Comparison of ENCODE assay signal across 16 cellular contexts in the genomic region with DNA sequence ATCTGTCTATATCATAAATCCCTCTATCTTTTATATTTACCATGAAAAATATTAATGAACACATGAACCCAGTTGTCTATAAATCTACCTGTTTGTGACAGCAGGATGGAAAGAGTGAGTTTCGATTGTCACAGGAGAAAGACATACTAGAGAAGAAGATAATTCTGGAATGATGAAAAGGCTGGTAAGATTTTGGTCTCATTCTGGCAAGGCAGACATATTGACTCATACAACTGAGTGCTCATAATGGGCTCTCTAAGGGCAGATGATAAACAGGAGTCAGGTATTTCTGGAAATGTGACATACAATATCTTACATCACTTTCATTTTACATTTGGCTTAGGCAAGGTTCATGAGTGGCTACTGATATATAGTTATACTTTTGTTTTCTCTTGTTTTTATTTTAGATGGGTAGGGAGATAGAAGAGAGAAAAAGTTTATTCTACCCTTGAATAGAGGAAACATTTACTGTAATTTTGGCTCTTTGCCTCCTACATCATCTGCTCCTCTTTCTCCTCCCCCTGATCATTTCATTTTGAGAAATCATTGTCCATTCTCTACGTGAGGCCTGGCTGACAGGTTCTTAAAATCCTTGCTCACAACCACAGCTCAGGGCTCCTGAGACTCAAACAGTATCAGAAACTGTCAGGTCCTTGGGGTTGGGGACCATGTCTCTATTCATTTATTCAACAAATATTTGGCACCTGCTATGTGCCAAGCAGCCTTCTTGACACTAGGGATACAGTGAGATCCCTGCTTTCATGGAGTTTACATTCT. TPM values are rescaled to one million over a fixed set of nuclear protein-coding genes. Genes with fewer than 3 reads are reported as not detected.
DNase-seq lines count a peak whose midpoint lies in the region; ATAC-seq and TF ChIP-seq lines count a peak whose summit lies in the region.
"Had no signal": no experiment of that assay in that cellular context is flagged by ENCODE, and none has a peak within 500 bp of the region (broad histone marks: within the 10 kb centered on the region; RNA-seq: fewer than 3 reads in every experiment).

No MANE protein-coding gene starts in this region.

- no peak overlapping the region for H3K23ac ChIP-seq in mesendoderm (ENCODE audit: low read length)

- no peak overlapping the region for H2BK5ac ChIP-seq in mesendoderm (ENCODE audit: low read length)

- H3K56ac ChIP-seq in mesendoderm (ENCODE audit: low read length): no peak overlapping the region

- H3K36me3 ChIP-seq in breast epithelium: no peaks in the 10 kb centered on the region
- H3K36me3 ChIP-seq in RWPE2 (ENCODE audit: low read depth): no peaks in the 10 kb centered on the region
- no peaks in the 10 kb centered on the region for H3K36me3 ChIP-seq in mesendoderm (ENCODE audit: control insufficient read depth, insufficient read depth, low read length)
- H3K36me3 ChIP-seq: BE2C, tibial artery had no signal

- no peak overlapping the region for H3K18ac ChIP-seq in mesendoderm (ENCODE audit: low read length)

- H3K4me2 ChIP-seq in mesendoderm (ENCODE audit: low read length): no peak overlapping the region

- H3K9me3 Mint-ChIP-seq in MCF 10A (ENCODE audit: unreplicated experiment): no peaks in the 10 kb centered on the region
- H3K9me3 Mint-ChIP-seq in stimulated activated effector memory CD8-positive, alpha-beta T cell treated with anti-CD3 and anti-CD28 coated beads, Interleukin-12 subunit alpha, Interleukin-12 subunit beta, amount 100 ng/mL, for 72 hours: no peaks in the 10 kb centered on the region
- H3K9me3 Mint-ChIP-seq: activated naive CD8-positive, alpha-beta T cell treated with anti-CD3 and anti-CD28 coated beads for 36 hours; nephron progenitor cell had no signal

- no peak overlapping the region for H2AK5ac ChIP-seq in mesendoderm (ENCODE audit: low read length)

- no TSS peak for BruUV-seq in MCF 10A (replicated peaks; lab: Mats Ljungman, UMichigan)

- DNase-seq in MCF 10A (ENCODE audit: unreplicated experiment) (no peak), breast epithelium (ENCODE audit: low spot score in 2 of 2) (no peak), RWPE2 (ENCODE audit: low spot score) (no peak), retina (no peak), DMS 273 (lab: John Stamatoyannopoulos, UW; ENCODE audit: unreplicated experiment) (no peak), mesendoderm (no peak)
- no peak for DNase-seq in stimulated activated effector memory CD8-positive, alpha-beta T cell treated with anti-CD3 and anti-CD28 coated beads, Interleukin-12 subunit alpha, Interleukin-12 subunit beta, amount 100 ng/mL, for 72 hours (ENCODE audit: low spot score in 2 of 2)
- DNase-seq: activated naive CD8-positive, alpha-beta T cell treated with anti-CD3 and anti-CD28 coated beads for 36 hours; BE2C; effector memory CD4-positive, alpha-beta T cell; foreskin fibroblast; NCI-H446 treated with DMSO at 0.1 percent for 48 hours; nephron progenitor cell; tibial artery had no signal

- H3K4me3 ChIP-seq in breast epithelium (no peak overlapping the region), RWPE2 (ENCODE audit: severe bottlenecking) (no peak overlapping the region), mesendoderm (ENCODE audit: low read length) (no peak overlapping the region)
- H3K4me3 ChIP-seq: tibial artery had no signal

- H3K27ac ChIP-seq in breast epithelium (no peak overlapping the region), RWPE2 (ENCODE audit: poor library complexity, severe bottlenecking) (no peak overlapping the region), mesendoderm (ENCODE audit: low read depth, low read length) (no peak overlapping the region)
- H3K27ac ChIP-seq: tibial artery had no signal

- CTCF ChIA-PET in MCF 10A (lab: Yijun Ruan, JAX): interaction anchor here (0.7 to 0.8 kb wide), 2 partner anchors 15 to 30 kb away, joined by 3 to 6 read pairs; no protein-coding TSS in a partner anchor

- H3K9ac ChIP-seq in mesendoderm (ENCODE audit: low read length): no peak overlapping the region

- no peak overlapping the region for H2BK120ac ChIP-seq in mesendoderm (ENCODE audit: low read depth, low read length)

- intact Hi-C loops in MCF 10A (cut with micrococcal nuclease): no loop called here
- intact Hi-C loops in breast epithelium (cut with DNase I; ENCODE audit: low total_unique reads): no loop called here

- no peaks in the 10 kb centered on the region for H3K27me3 ChIP-seq in breast epithelium
- H3K27me3 ChIP-seq in RWPE2 (ENCODE audit: insufficient read depth, poor library complexity, severe bottlenecking): no peaks in the 10 kb centered on the region
- no peaks in the 10 kb centered on the region for H3K27me3 ChIP-seq in mesendoderm (ENCODE audit: insufficient read depth, low read length, poor library complexity)
- H3K27me3 ChIP-seq: tibial artery had no signal

- no peaks in the 10 kb centered on the region for H3K79me1 ChIP-seq in mesendoderm (ENCODE audit: low read length)

- no peaks in the 10 kb centered on the region for H3K79me2 ChIP-seq in mesendoderm (ENCODE audit: control insufficient read depth, insufficient read depth, low read length)

- no peak overlapping the region for H4K5ac ChIP-seq in mesendoderm (ENCODE audit: low read length)

- peak; percentile 38 for ATAC-seq in HG02852 (IDR thresholded peaks at IDR 0.05; ENCODE audit: unreplicated experiment)
- peak; percentile 38; the same call in 1 of the 3 replicates for ATAC-seq in RWPE2 (ENCODE audit: low read depth)
- peak; percentile 85 for ATAC-seq in stimulated activated effector memory CD8-positive, alpha-beta T cell treated with anti-CD3 and anti-CD28 coated beads, Interleukin-12 subunit alpha, Interleukin-12 subunit beta, amount 100 ng/mL, for 72 hours

- no peak for TF ChIP-seq POLR2A in breast epithelium (IDR thresholded peaks at IDR 0.05)

- H3K27ac Mint-ChIP-seq in MCF 10A (ENCODE audit: low read depth, unreplicated experiment): peak overlapping the region; percentile 50
- H3K27ac Mint-ChIP-seq in stimulated activated effector memory CD8-positive, alpha-beta T cell treated with anti-CD3 and anti-CD28 coated beads, Interleukin-12 subunit alpha, Interleukin-12 subunit beta, amount 100 ng/mL, for 72 hours: no peak overlapping the region
- H3K27ac Mint-ChIP-seq: activated naive CD8-positive, alpha-beta T cell treated with anti-CD3 and anti-CD28 coated beads for 36 hours; nephron progenitor cell had no signal

- no CpG with 5 or more reads among the region's 2 CpGs for WGBS in mesendoderm (ENCODE audit: extremely low coverage, insufficient coverage, low lambda C conversion rate)

- peaks cover 12% of the 10 kb centered on the region for H3K4me1 Mint-ChIP-seq in MCF 10A (ENCODE audit: insufficient read depth, unreplicated experiment)
- H3K4me1 Mint-ChIP-seq in stimulated activated effector memory CD8-positive, alpha-beta T cell treated with anti-CD3 and anti-CD28 coated beads, Interleukin-12 subunit alpha, Interleukin-12 subunit beta, amount 100 ng/mL, for 72 hours: no peaks in the 10 kb centered on the region
- H3K4me1 Mint-ChIP-seq: nephron progenitor cell had no signal

- H4K8ac ChIP-seq in mesendoderm (ENCODE audit: low read depth, low read length): no peak overlapping the region

- H3K4ac ChIP-seq in mesendoderm (ENCODE audit: low read depth, low read length): no peak overlapping the region

- H3K4me3 Mint-ChIP-seq in MCF 10A (ENCODE audit: unreplicated experiment): no peak overlapping the region
- H3K4me3 Mint-ChIP-seq in stimulated activated effector memory CD8-positive, alpha-beta T cell treated with anti-CD3 and anti-CD28 coated beads, Interleukin-12 subunit alpha, Interleukin-12 subunit beta, amount 100 ng/mL, for 72 hours: no peak overlapping the region
- H3K4me3 Mint-ChIP-seq: activated naive CD8-positive, alpha-beta T cell treated with anti-CD3 and anti-CD28 coated beads for 36 hours; nephron progenitor cell had no signal

- H3K27me3 Mint-ChIP-seq in MCF 10A (ENCODE audit: insufficient read depth, unreplicated experiment): no peaks in the 10 kb centered on the region

- H3K9me3 ChIP-seq in breast epithelium (no peaks in the 10 kb centered on the region), RWPE2 (ENCODE audit: severe bottlenecking) (no peaks in the 10 kb centered on the region)
- H3K9me3 ChIP-seq: BE2C, tibial artery had no signal

- POLR2A ChIA-PET in MCF 10A (lab: Yijun Ruan, JAX): interaction anchor here (2.2 kb wide), 1 partner anchor 13 kb away, joined by 7 read pairs; no protein-coding TSS in a partner anchor

- TF ChIP-seq CTCF in MCF 10A (IDR thresholded peaks at IDR 0.05; ENCODE audit: unreplicated experiment) (no peak), breast epithelium (IDR thresholded peaks at IDR 0.05) (no peak), RWPE2 (IDR thresholded peaks at IDR 0.05; ENCODE audit: poor library complexity, severe bottlenecking) (no peak)

- H3K4me1 ChIP-seq in breast epithelium: no peaks in the 10 kb centered on the region
- no peaks in the 10 kb centered on the region for H3K4me1 ChIP-seq in RWPE2 (ENCODE audit: insufficient read depth, poor library complexity, severe bottlenecking)
- no peaks in the 10 kb centered on the region for H3K4me1 ChIP-seq in mesendoderm (ENCODE audit: control insufficient read depth, low read depth, low read length)
- H3K4me1 ChIP-seq: BE2C, tibial artery had no signal

- no peak overlapping the region for H2BK15ac ChIP-seq in mesendoderm (replicated peaks; ENCODE audit: low read depth)

- no peaks in the 10 kb centered on the region for H3K36me3 Mint-ChIP-seq in MCF 10A (ENCODE audit: insufficient read depth, unreplicated experiment)
- no peaks in the 10 kb centered on the region for H3K36me3 Mint-ChIP-seq in stimulated activated effector memory CD8-positive, alpha-beta T cell treated with anti-CD3 and anti-CD28 coated beads, Interleukin-12 subunit alpha, Interleukin-12 subunit beta, amount 100 ng/mL, for 72 hours
- H3K36me3 Mint-ChIP-seq: activated naive CD8-positive, alpha-beta T cell treated with anti-CD3 and anti-CD28 coated beads for 36 hours had no signal

RNA-seq across cellular contexts. Expression of gene ELOVL7, which starts 14.4 kb away (rescaled TPM):
- total RNA-seq in MCF 10A (2022) (10.3 and 14.3 TPM in 2 replicates), breast epithelium (1 to 10 TPM; 3.9 to 7.5 (median 6.1) TPM)
- polyA plus RNA-seq in mesendoderm (2013, experiment 1 of 2): 2.2 TPM
- 2.0 TPM for polyA plus RNA-seq in mesendoderm (2013, experiment 2 of 2)
- total RNA-seq: RPMI7951 had no signal
